ENCODE assay signal across 14 cellular contexts in genomic region chr10:66322261-66322660, GRCh38.
DNase-seq lines count a peak whose midpoint lies in the region; ATAC-seq and TF ChIP-seq lines count a peak whose summit lies in the region.
"Had no signal": no experiment of that assay in that cellular context is flagged by ENCODE, and none has a peak within 500 bp of the region (broad histone marks: within the 10 kb centered on the region; RNA-seq: fewer than 3 reads in every experiment).

No MANE protein-coding gene starts in this region.

- no peak for TF ChIP-seq CTCF in psoas muscle (IDR thresholded peaks at IDR 0.05)
- TF ChIP-seq CTCF in upper lobe of right lung (IDR thresholded peaks at IDR 0.05), result no peak

- DNase-seq in SJCRH30 (peak; percentile 87 to 93), ecto neural progenitor cell (ENCODE audit: low spot score) (peak; percentile 63), left kidney (ENCODE audit: low read depth, low spot score) (peak; percentile 13), psoas muscle (no peak), C1 segment of cervical spinal cord (lab: John Stamatoyannopoulos, UW) (no peak), upper lobe of right lung (no peak), AML-193 (lab: John Stamatoyannopoulos, UW) (no peak), NCI-H510A (lab: John Stamatoyannopoulos, UW) (no peak)
- DNase-seq: H7, KBM-7, NCI-H1694, T1000 had no signal

- intact Hi-C loops in psoas muscle (cut with DNase I), result loop anchor here in 1 of 2 donors (5.0 kb wide), 1 partner anchor 1040 kb away; no protein-coding TSS in a partner anchor
- intact Hi-C loops in upper lobe of right lung (cut with DNase I), result no loop called here

- H3K4me1 ChIP-seq in SJCRH30 (peaks cover 29% of the 10 kb centered on the region), psoas muscle (peaks cover 25% of the 10 kb centered on the region), upper lobe of right lung (no peaks in the 10 kb centered on the region)

- H3K4me3 ChIP-seq in SJCRH30 (no peak overlapping the region), psoas muscle (no peak overlapping the region), upper lobe of right lung (no peak overlapping the region)
- H3K4me3 ChIP-seq: BLaER1, thyroid gland had no signal

- WGBS in psoas muscle, 3 donors, result 4 to 12% (median 5%) methylated on average over 1 of the region's 1 CpG

- peak overlapping the region; percentile 95 for H3K27ac ChIP-seq in SJCRH30
- H3K27ac ChIP-seq in psoas muscle, result peak overlapping the region; percentile 58
- no peak overlapping the region for H3K27ac ChIP-seq in upper lobe of right lung
- H3K27ac ChIP-seq: BLaER1, thyroid gland had no signal

- H3K36me3 ChIP-seq in SJCRH30 (no peaks in the 10 kb centered on the region), psoas muscle (ENCODE audit: insufficient read depth in 1 of 2, low read depth in 1 of 2) (no peaks in the 10 kb centered on the region), upper lobe of right lung (no peaks in the 10 kb centered on the region)
- H3K36me3 ChIP-seq: BLaER1, thyroid gland had no signal

- H3K9me3 ChIP-seq in SJCRH30 (replicated peaks) (no peaks in the 10 kb centered on the region), psoas muscle (no peaks in the 10 kb centered on the region), upper lobe of right lung (no peaks in the 10 kb centered on the region)
- H3K9me3 ChIP-seq: BLaER1, thyroid gland had no signal

- H3K27me3 ChIP-seq in SJCRH30 (no peaks in the 10 kb centered on the region), psoas muscle (ENCODE audit: insufficient read depth in 3 of 3, low read length in 2 of 3) (no peaks in the 10 kb centered on the region), upper lobe of right lung (no peaks in the 10 kb centered on the region)
- H3K27me3 ChIP-seq: BLaER1, thyroid gland had no signal

- ATAC-seq in psoas muscle (peak; percentile 83 to 92 (median 85)), upper lobe of right lung (no peak)

Comparison
In these comparisons a context has a peak if more than half of its experiments do, and no peak if none do; other contexts are left out.
1. DNase-seq: peak in SJCRH30 (2 of 2), ecto neural progenitor cell (single experiment) and left kidney (single experiment); none in psoas muscle (0 of 2), C1 segment of cervical spinal cord (0 of 14), upper lobe of right lung (single experiment), AML-193 (0 of 2) and NCI-H510A (single experiment).